In genomic region chrX:65528705-65529340, GRCh38 we compare ENCODE assay signal across 8 cellular contexts. TPM values are rescaled to one million over a fixed set of nuclear protein-coding genes. Genes with fewer than 3 reads are reported as not detected.
DNase-seq lines count a peak whose midpoint lies in the region; ATAC-seq and TF ChIP-seq lines count a peak whose summit lies in the region.

No MANE protein-coding gene starts in this region.

- H3K27ac Mint-ChIP-seq in CD14-positive monocyte (no peak overlapping the region), mesothelial cell of epicardium (no peak overlapping the region)
- no peak overlapping the region for H3K27ac Mint-ChIP-seq in stimulated activated naive CD8-positive, alpha-beta T cell treated with anti-CD3 and anti-CD28 coated beads, Interleukin-15, amount 100 ng/mL, for 72 hours

- H3K4me1 Mint-ChIP-seq in CD14-positive monocyte, result peaks cover 9% of the 10 kb centered on the region
- H3K4me1 Mint-ChIP-seq in mesothelial cell of epicardium, result peaks cover 10% of the 10 kb centered on the region
- peaks cover 19% of the 10 kb centered on the region for H3K4me1 Mint-ChIP-seq in stimulated activated naive CD8-positive, alpha-beta T cell treated with anti-CD3 and anti-CD28 coated beads, Interleukin-15, amount 100 ng/mL, for 72 hours

- H3K9me3 Mint-ChIP-seq in CD14-positive monocyte (peaks cover 0 to 8% (median 0%) of the 10 kb centered on the region in 7 donors), mesothelial cell of epicardium (peaks cover 11% of the 10 kb centered on the region)
- H3K9me3 Mint-ChIP-seq in stimulated activated naive CD8-positive, alpha-beta T cell treated with anti-CD3 and anti-CD28 coated beads, Interleukin-15, amount 100 ng/mL, for 72 hours, result no peaks in the 10 kb centered on the region

- no peak for DNase-seq in CD14-positive monocyte (ENCODE audit: low spot score)
- DNase-seq in Kasumi-1 (lab: John Stamatoyannopoulos, UW), result peak; percentile 30 to 37
- DNase-seq in activated CD4-positive, alpha-beta T cell treated with anti-CD3 and anti-CD28 coated beads for 1 hour, result peak; percentile 16
- peak; percentile 49 for DNase-seq in dermis blood vessel endothelial cell
- peak in 1 of 2 experiments; percentile 51 for DNase-seq in mesothelial cell of epicardium (ENCODE audit: low spot score in 2 of 2, unreplicated experiment in 2 of 2)
- peak; percentile 25 to 31 for DNase-seq in stimulated activated naive CD8-positive, alpha-beta T cell treated with anti-CD3 and anti-CD28 coated beads, Interleukin-15, amount 100 ng/mL, for 72 hours

- H3K27me3 Mint-ChIP-seq in CD14-positive monocyte (ENCODE audit: low read depth in 3 of 3) (peaks cover 0 to 12% (median 0%) of the 10 kb centered on the region in 3 donors), mesothelial cell of epicardium (ENCODE audit: low read depth) (no peaks in the 10 kb centered on the region)
- no peaks in the 10 kb centered on the region for H3K27me3 Mint-ChIP-seq in stimulated activated naive CD8-positive, alpha-beta T cell treated with anti-CD3 and anti-CD28 coated beads, Interleukin-15, amount 100 ng/mL, for 72 hours

- intact Hi-C loops in CD14-positive monocyte (cut with micrococcal nuclease), result no loop called here

- TF ChIP-seq CTCF in CD14-positive monocyte (IDR thresholded peaks at IDR 0.05), result peak; percentile 90
- peak; percentile 85 for TF ChIP-seq CTCF in mesothelial cell of epicardium (IDR thresholded peaks at IDR 0.05; ENCODE audit: unreplicated experiment)

- peaks cover 30 to 49% of the 10 kb centered on the region in 2 donors for H3K36me3 Mint-ChIP-seq in CD14-positive monocyte
- H3K36me3 Mint-ChIP-seq in mesothelial cell of epicardium, result peaks cover 9% of the 10 kb centered on the region

- ATAC-seq in GM18909 (IDR thresholded peaks at IDR 0.05; ENCODE audit: poor library complexity, unreplicated experiment), result peak; percentile 80
- no peak for ATAC-seq in stimulated activated naive CD8-positive, alpha-beta T cell treated with anti-CD3 and anti-CD28 coated beads, Interleukin-15, amount 100 ng/mL, for 72 hours
- ATAC-seq in HG03457 (IDR thresholded peaks at IDR 0.05; ENCODE audit: unreplicated experiment), result no peak

- no peak overlapping the region for H3K4me3 Mint-ChIP-seq in CD14-positive monocyte
- no peak overlapping the region for H3K4me3 Mint-ChIP-seq in mesothelial cell of epicardium
- H3K4me3 Mint-ChIP-seq in stimulated activated naive CD8-positive, alpha-beta T cell treated with anti-CD3 and anti-CD28 coated beads, Interleukin-15, amount 100 ng/mL, for 72 hours, result no peak overlapping the region

RNA-seq across cellular contexts. Expression of gene LAS1L, which starts 5.8 kb away (rescaled TPM):
- polyA plus RNA-seq in CD14-positive monocyte, result 10 to 100 TPM; 17.1 TPM
- total RNA-seq in dermis blood vessel endothelial cell (23.1 and 31.1 TPM in 2 replicates), mesothelial cell of epicardium (42.5 to 46.8 TPM (median 46.1 TPM) in 3 replicates)
